Comparison of ENCODE assay signal across 1 cellular context in the genomic region with DNA sequence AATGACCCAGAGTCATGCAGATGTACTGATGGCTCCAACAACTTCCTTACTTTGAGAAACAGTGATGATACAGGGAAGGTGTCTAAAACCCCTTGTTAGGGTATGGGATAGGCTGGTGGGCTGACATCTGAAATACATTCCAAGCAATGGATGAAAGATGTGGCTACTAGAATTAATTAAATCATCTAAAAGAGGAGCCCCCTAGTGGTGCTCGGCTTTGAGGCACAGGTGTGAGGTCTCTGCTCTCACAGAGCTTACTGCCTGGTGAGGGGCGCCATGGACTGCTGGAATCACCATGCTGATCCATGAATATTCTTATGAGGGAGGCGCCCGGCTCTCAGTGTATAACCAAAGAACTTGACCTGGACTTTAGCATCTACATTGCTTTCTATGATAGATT.
TF ChIP-seq lines count a peak whose summit lies in the region.

No MANE protein-coding gene starts in this region.

TF ChIP-seq in HEK293, 187 proteins besides CTCF, POLR2A, EP300 and RAD21 (continued from another document):
- TF ChIP-seq, protein P1, sequence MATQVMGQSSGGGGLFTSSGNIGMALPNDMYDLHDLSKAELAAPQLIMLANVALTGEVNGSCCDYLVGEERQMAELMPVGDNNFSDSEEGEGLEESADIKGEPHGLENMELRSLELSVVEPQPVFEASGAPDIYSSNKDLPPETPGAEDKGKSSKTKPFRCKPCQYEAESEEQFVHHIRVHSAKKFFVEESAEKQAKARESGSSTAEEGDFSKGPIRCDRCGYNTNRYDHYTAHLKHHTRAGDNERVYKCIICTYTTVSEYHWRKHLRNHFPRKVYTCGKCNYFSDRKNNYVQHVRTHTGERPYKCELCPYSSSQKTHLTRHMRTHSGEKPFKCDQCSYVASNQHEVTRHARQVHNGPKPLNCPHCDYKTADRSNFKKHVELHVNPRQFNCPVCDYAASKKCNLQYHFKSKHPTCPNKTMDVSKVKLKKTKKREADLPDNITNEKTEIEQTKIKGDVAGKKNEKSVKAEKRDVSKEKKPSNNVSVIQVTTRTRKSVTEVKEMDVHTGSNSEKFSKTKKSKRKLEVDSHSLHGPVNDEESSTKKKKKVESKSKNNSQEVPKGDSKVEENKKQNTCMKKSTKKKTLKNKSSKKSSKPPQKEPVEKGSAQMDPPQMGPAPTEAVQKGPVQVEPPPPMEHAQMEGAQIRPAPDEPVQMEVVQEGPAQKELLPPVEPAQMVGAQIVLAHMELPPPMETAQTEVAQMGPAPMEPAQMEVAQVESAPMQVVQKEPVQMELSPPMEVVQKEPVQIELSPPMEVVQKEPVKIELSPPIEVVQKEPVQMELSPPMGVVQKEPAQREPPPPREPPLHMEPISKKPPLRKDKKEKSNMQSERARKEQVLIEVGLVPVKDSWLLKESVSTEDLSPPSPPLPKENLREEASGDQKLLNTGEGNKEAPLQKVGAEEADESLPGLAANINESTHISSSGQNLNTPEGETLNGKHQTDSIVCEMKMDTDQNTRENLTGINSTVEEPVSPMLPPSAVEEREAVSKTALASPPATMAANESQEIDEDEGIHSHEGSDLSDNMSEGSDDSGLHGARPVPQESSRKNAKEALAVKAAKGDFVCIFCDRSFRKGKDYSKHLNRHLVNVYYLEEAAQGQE (tag by site-specific recombination; IDR thresholded peaks at IDR 0.05): no peak
- TF ChIP-seq ZNF2 (tag by site-specific recombination; IDR thresholded peaks at IDR 0.05) (no peak), ZNF48 (tag by site-specific recombination; IDR thresholded peaks at IDR 0.05) (no peak), IKZF3 (tag by site-specific recombination; IDR thresholded peaks at IDR 0.05) (no peak)
- TF ChIP-seq, protein P2, sequence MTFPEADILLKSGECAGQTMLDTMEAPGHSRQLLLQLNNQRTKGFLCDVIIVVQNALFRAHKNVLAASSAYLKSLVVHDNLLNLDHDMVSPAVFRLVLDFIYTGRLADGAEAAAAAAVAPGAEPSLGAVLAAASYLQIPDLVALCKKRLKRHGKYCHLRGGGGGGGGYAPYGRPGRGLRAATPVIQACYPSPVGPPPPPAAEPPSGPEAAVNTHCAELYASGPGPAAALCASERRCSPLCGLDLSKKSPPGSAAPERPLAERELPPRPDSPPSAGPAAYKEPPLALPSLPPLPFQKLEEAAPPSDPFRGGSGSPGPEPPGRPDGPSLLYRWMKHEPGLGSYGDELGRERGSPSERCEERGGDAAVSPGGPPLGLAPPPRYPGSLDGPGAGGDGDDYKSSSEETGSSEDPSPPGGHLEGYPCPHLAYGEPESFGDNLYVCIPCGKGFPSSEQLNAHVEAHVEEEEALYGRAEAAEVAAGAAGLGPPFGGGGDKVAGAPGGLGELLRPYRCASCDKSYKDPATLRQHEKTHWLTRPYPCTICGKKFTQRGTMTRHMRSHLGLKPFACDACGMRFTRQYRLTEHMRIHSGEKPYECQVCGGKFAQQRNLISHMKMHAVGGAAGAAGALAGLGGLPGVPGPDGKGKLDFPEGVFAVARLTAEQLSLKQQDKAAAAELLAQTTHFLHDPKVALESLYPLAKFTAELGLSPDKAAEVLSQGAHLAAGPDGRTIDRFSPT (tag by site-specific recombination; IDR thresholded peaks at IDR 0.05): no peak
